14 cellular contexts compared by ENCODE assay signal in genomic region chr9:86700601-86701000, GRCh38.
DNase-seq lines count a peak whose midpoint lies in the region; ATAC-seq, FAIRE-seq and TF ChIP-seq lines count a peak whose summit lies in the region.
"Had no signal": no experiment of that assay in that cellular context is flagged by ENCODE, and none has a peak within 500 bp of the region (broad histone marks: within the 10 kb centered on the region; RNA-seq: fewer than 3 reads in every experiment).

No MANE protein-coding gene starts in this region.

- no peaks in the 10 kb centered on the region for H3F3A ChIP-seq in neural progenitor cell (ENCODE audit: low read depth)

- H3K27me3 Mint-ChIP-seq in MCF 10A (ENCODE audit: insufficient read depth, unreplicated experiment): no peaks in the 10 kb centered on the region
- H3K27me3 Mint-ChIP-seq in neural progenitor cell (ENCODE audit: insufficient read depth, low read depth): no peaks in the 10 kb centered on the region
- peaks cover 23% of the 10 kb centered on the region for H3K27me3 Mint-ChIP-seq in activated T-cell treated with anti-CD3 and anti-CD28 coated beads, Interleukin-2, amount 50 U/mL, for 72 hours (ENCODE audit: low read depth)

- intact Hi-C loops in breast epithelium (cut with DNase I; ENCODE audit: low total_unique reads) (no loop called here), MCF 10A (cut with micrococcal nuclease) (no loop called here), uterus (cut with DNase I; ENCODE audit: low total_unique reads) (no loop called here)

- no peak overlapping the region for H3K27ac Mint-ChIP-seq in MCF 10A (ENCODE audit: low read depth, unreplicated experiment)
- H3K27ac Mint-ChIP-seq in neural progenitor cell: peak overlapping the region; percentile 39
- no peak overlapping the region for H3K27ac Mint-ChIP-seq in activated T-cell treated with anti-CD3 and anti-CD28 coated beads, Interleukin-2, amount 50 U/mL, for 72 hours

- H3K4me3 Mint-ChIP-seq in MCF 10A (ENCODE audit: unreplicated experiment) (no peak overlapping the region), neural progenitor cell (peak overlapping the region; percentile 4)
- no peak overlapping the region for H3K4me3 Mint-ChIP-seq in activated T-cell treated with anti-CD3 and anti-CD28 coated beads, Interleukin-2, amount 50 U/mL, for 72 hours

- BruUV-seq in MCF 10A (replicated peaks; lab: Mats Ljungman, UMichigan): no TSS peak

- no peak overlapping the region for H2AFZ ChIP-seq in neural progenitor cell (replicated peaks)

- POLR2A ChIA-PET in MCF 10A (lab: Yijun Ruan, JAX): interaction anchor here (1.2 kb wide), 1 partner anchor 17 kb away, joined by 3 read pairs; no protein-coding TSS in a partner anchor

- no peaks in the 10 kb centered on the region for H3K36me3 Mint-ChIP-seq in MCF 10A (ENCODE audit: insufficient read depth, unreplicated experiment)
- no peaks in the 10 kb centered on the region for H3K36me3 Mint-ChIP-seq in neural progenitor cell
- no peaks in the 10 kb centered on the region for H3K36me3 Mint-ChIP-seq in activated T-cell treated with anti-CD3 and anti-CD28 coated beads, Interleukin-2, amount 50 U/mL, for 72 hours (ENCODE audit: insufficient read depth in 2 of 2)

- H3K9me3 Mint-ChIP-seq in MCF 10A (ENCODE audit: unreplicated experiment) (no peaks in the 10 kb centered on the region), neural progenitor cell (no peaks in the 10 kb centered on the region)
- H3K9me3 Mint-ChIP-seq in activated T-cell treated with anti-CD3 and anti-CD28 coated beads, Interleukin-2, amount 50 U/mL, for 72 hours: no peaks in the 10 kb centered on the region

- no peak for TF ChIP-seq CTCF in breast epithelium (IDR thresholded peaks at IDR 0.05)
- TF ChIP-seq CTCF in MCF 10A (IDR thresholded peaks at IDR 0.05; ENCODE audit: unreplicated experiment): no peak
- TF ChIP-seq CTCF in neural progenitor cell (IDR thresholded peaks at IDR 0.05): no peak
- TF ChIP-seq CTCF in uterus (IDR thresholded peaks at IDR 0.05): no peak

- H3K27me3 ChIP-seq in breast epithelium: no peaks in the 10 kb centered on the region
- H3K27me3 ChIP-seq in neural progenitor cell: no peaks in the 10 kb centered on the region
- H3K27me3 ChIP-seq in uterus: no peaks in the 10 kb centered on the region
- H3K27me3 ChIP-seq: thyroid gland had no signal

- no peaks in the 10 kb centered on the region for H3K79me2 ChIP-seq in neural progenitor cell (ENCODE audit: low read depth)

- CTCF ChIA-PET in MCF 10A (lab: Yijun Ruan, JAX): interaction anchor here (0.7 to 1.2 kb wide), 3 partner anchors 17 to 22 kb away, joined by 3 read pairs; no protein-coding TSS in a partner anchor

- H3K4me1 ChIP-seq in breast epithelium (peaks cover 0 to 7% of the 10 kb centered on the region in 2 donors), neural progenitor cell (no peaks in the 10 kb centered on the region), uterus (peaks cover 5 to 21% of the 10 kb centered on the region in 2 donors)
- H3K4me1 ChIP-seq: thyroid gland had no signal

- FAIRE-seq in frontal cortex (lab: Jason Lieb, UNC): no peak
- FAIRE-seq: A204.1, TTC549 had no signal

- H3K4me3 ChIP-seq in breast epithelium (no peak overlapping the region), neural progenitor cell (no peak overlapping the region), uterus (no peak overlapping the region)
- H3K4me3 ChIP-seq: thyroid gland had no signal

- peak; percentile 48 to 56 for DNase-seq in breast epithelium (ENCODE audit: low spot score in 2 of 2)
- no peak for DNase-seq in MCF 10A (ENCODE audit: unreplicated experiment)
- peak; percentile 6 to 8 for DNase-seq in frontal cortex (ENCODE audit: low spot score in 2 of 2)
- DNase-seq in neural progenitor cell (ENCODE audit: low spot score): no peak
- DNase-seq in uterus: peak; percentile 71 to 83
- DNase-seq in activated T-cell treated with anti-CD3 and anti-CD28 coated beads, Interleukin-2, amount 50 U/mL, for 72 hours: no peak
- DNase-seq in stimulated activated CD4-positive, alpha-beta T cell treated with anti-CD3 and anti-CD28 coated beads, Interleukin-4, amount 100 ng/mL, for 1 hour: no peak
- DNase-seq: DMS79, RPMI8226, thyroid gland had no signal

- no peak overlapping the region for H3K4me2 ChIP-seq in neural progenitor cell

- TF ChIP-seq POLR2A in breast epithelium (IDR thresholded peaks at IDR 0.05): no peak
- no peak for TF ChIP-seq POLR2A in uterus (IDR thresholded peaks at IDR 0.05)

- H3K36me3 ChIP-seq in breast epithelium: no peaks in the 10 kb centered on the region
- no peaks in the 10 kb centered on the region for H3K36me3 ChIP-seq in neural progenitor cell
- H3K36me3 ChIP-seq in uterus: no peaks in the 10 kb centered on the region
- H3K36me3 ChIP-seq: thyroid gland had no signal

- H3K4me1 Mint-ChIP-seq in MCF 10A (ENCODE audit: insufficient read depth, unreplicated experiment): peaks cover 10% of the 10 kb centered on the region
- H3K4me1 Mint-ChIP-seq in neural progenitor cell: peaks cover 19% of the 10 kb centered on the region
- H3K4me1 Mint-ChIP-seq in activated T-cell treated with anti-CD3 and anti-CD28 coated beads, Interleukin-2, amount 50 U/mL, for 72 hours (ENCODE audit: low read depth): no peaks in the 10 kb centered on the region

- ATAC-seq in activated T-cell treated with anti-CD3 and anti-CD28 coated beads, Interleukin-2, amount 50 U/mL, for 72 hours (replicated peaks in 1 of 2): no peak
- ATAC-seq in GM21515 (IDR thresholded peaks at IDR 0.05; ENCODE audit: unreplicated experiment): no peak
- ATAC-seq: left colon had no signal

- H3K9me3 ChIP-seq in breast epithelium (no peaks in the 10 kb centered on the region), neural progenitor cell (ENCODE audit: low read depth) (no peaks in the 10 kb centered on the region), uterus (no peaks in the 10 kb centered on the region)
- H3K9me3 ChIP-seq: thyroid gland had no signal

- H3K27ac ChIP-seq in breast epithelium (peak overlapping the region; percentile 3 to 20), neural progenitor cell (no peak overlapping the region), uterus (peak overlapping the region; percentile 66 to 67)
- H3K27ac ChIP-seq: thyroid gland had no signal

- no peaks in the 10 kb centered on the region for H4K20me1 ChIP-seq in neural progenitor cell (ENCODE audit: low read depth)

- H3K9ac ChIP-seq in neural progenitor cell: no peak overlapping the region

Comparison
In these comparisons a context has a peak if more than half of its experiments do, and no peak if none do; other contexts are left out.
1. DNase-seq: peak in breast epithelium (2 of 2), frontal cortex (2 of 2) and uterus (2 of 2); none in MCF 10A (single experiment), neural progenitor cell (single experiment), activated T-cell treated with anti-CD3 and anti-CD28 coated beads, Interleukin-2, amount 50 U/mL, for 72 hours (0 of 2) and stimulated activated CD4-positive, alpha-beta T cell treated with anti-CD3 and anti-CD28 coated beads, Interleukin-4, amount 100 ng/mL, for 1 hour (single experiment).